13 cellular contexts compared by ENCODE assay signal in genomic region chr6:10690651-10691445, GRCh38. TPM values are rescaled to one million over a fixed set of nuclear protein-coding genes. Genes with fewer than 3 reads are reported as not detected.
A peak's percentile ranks its signal among the peaks of the same experiment; 100 is the strongest.
DNase-seq lines count a peak whose midpoint lies in the region; ATAC-seq and TF ChIP-seq lines count a peak whose summit lies in the region.
"Had no signal": no experiment of that assay in that cellular context is flagged by ENCODE, and none has a peak within 500 bp of the region (broad histone marks: within the 10 kb centered on the region; RNA-seq: fewer than 3 reads in every experiment).

No MANE protein-coding gene starts in this region.

- intact Hi-C loops in thyroid gland (cut with DNase I): loop anchor here (10.0 kb wide), 2 partner anchors 54 to 176 kb away; partner anchors contain the start of gene TMEM14B

- peaks cover 16 to 19% of the 10 kb centered on the region in 2 donors for H3K4me1 ChIP-seq in thyroid gland

- peak overlapping the region; percentile 17 for H3K27ac ChIP-seq in epithelial cell of prostate
- no peak overlapping the region for H3K27ac ChIP-seq in thyroid gland
- H3K27ac ChIP-seq: ovary, vagina had no signal

- H3K9me3 Mint-ChIP-seq in T-helper 1 cell treated with Interleukin-12 subunit alpha and Interleukin-12 subunit beta and Interleukin-4 antibody, amounts not matched to agents 30 μg/mL and 1 μg/mL, for 36 hours: no peaks in the 10 kb centered on the region
- H3K9me3 Mint-ChIP-seq in type B pancreatic cell: no peaks in the 10 kb centered on the region
- H3K9me3 Mint-ChIP-seq: activated T-helper 2 cell treated with anti-CD3 and anti-CD28 coated beads, Interferon-gamma antibody, Interleukin-2, Interleukin-4, amounts not matched to agents 10 μg/mL and 5 μg/mL and 100 μg/mL, durations not matched to agents 14 hours and 24 hours and 36 hours had no signal

- no peak overlapping the region for H3K27ac Mint-ChIP-seq in T-helper 1 cell treated with Interleukin-12 subunit alpha and Interleukin-12 subunit beta and Interleukin-4 antibody, amounts not matched to agents 30 μg/mL and 1 μg/mL, for 36 hours
- peak overlapping the region; percentile 90 for H3K27ac Mint-ChIP-seq in type B pancreatic cell
- H3K27ac Mint-ChIP-seq: activated T-helper 2 cell treated with anti-CD3 and anti-CD28 coated beads, Interferon-gamma antibody, Interleukin-2, Interleukin-4, amounts not matched to agents 10 μg/mL and 5 μg/mL and 100 μg/mL, durations not matched to agents 14 hours and 24 hours and 36 hours had no signal

- peak overlapping the region; percentile 14 for H3K4me3 Mint-ChIP-seq in T-helper 1 cell treated with Interleukin-12 subunit alpha and Interleukin-12 subunit beta and Interleukin-4 antibody, amounts not matched to agents 30 μg/mL and 1 μg/mL, for 36 hours
- peak overlapping the region; percentile 81 for H3K4me3 Mint-ChIP-seq in type B pancreatic cell

- no peak for ATAC-seq in GM18519 (IDR thresholded peaks at IDR 0.05; ENCODE audit: low FRiP score, unreplicated experiment)

- H3K36me3 ChIP-seq in thyroid gland: no peaks in the 10 kb centered on the region
- H3K36me3 ChIP-seq: ovary, vagina had no signal

- no peak for DNase-seq in T-helper 1 cell
- DNase-seq in NCI-H748 (lab: John Stamatoyannopoulos, UW; ENCODE audit: unreplicated experiment): peak; percentile 91
- DNase-seq in epithelial cell of prostate (ENCODE audit: low read depth, low spot score): no peak
- no peak for DNase-seq in type B pancreatic cell (ENCODE audit: extremely low spot score, unreplicated experiment)
- DNase-seq in NCI-H2171 treated with DMSO at 0.1 percent for 48 hours (lab: John Stamatoyannopoulos, UW): no peak
- no peak for DNase-seq in thyroid gland
- DNase-seq: MG63, ovary had no signal

- H3K27me3 ChIP-seq in thyroid gland: no peaks in the 10 kb centered on the region
- H3K27me3 ChIP-seq: ovary, vagina had no signal

- no peak overlapping the region for H3K4me3 ChIP-seq in thyroid gland (replicated peaks in 1 of 3)
- H3K4me3 ChIP-seq: MG63, ovary, vagina had no signal

- H3K36me3 Mint-ChIP-seq in T-helper 1 cell treated with Interleukin-12 subunit alpha and Interleukin-12 subunit beta and Interleukin-4 antibody, amounts not matched to agents 30 μg/mL and 1 μg/mL, for 36 hours (ENCODE audit: low read depth): peaks cover 6% of the 10 kb centered on the region
- H3K36me3 Mint-ChIP-seq in type B pancreatic cell: peaks cover 17% of the 10 kb centered on the region

- WGBS in thyroid gland, 2 donors: 50 to 53% methylated on average over 15 of the region's 15 CpGs

- peaks cover 5% of the 10 kb centered on the region for H3K27me3 Mint-ChIP-seq in T-helper 1 cell treated with Interleukin-12 subunit alpha and Interleukin-12 subunit beta and Interleukin-4 antibody, amounts not matched to agents 30 μg/mL and 1 μg/mL, for 36 hours (ENCODE audit: low read depth)
- peaks cover 6% of the 10 kb centered on the region for H3K27me3 Mint-ChIP-seq in type B pancreatic cell

- H3K4me1 Mint-ChIP-seq in T-helper 1 cell treated with Interleukin-12 subunit alpha and Interleukin-12 subunit beta and Interleukin-4 antibody, amounts not matched to agents 30 μg/mL and 1 μg/mL, for 36 hours (ENCODE audit: low read depth): peaks cover 15% of the 10 kb centered on the region
- peaks cover 29% of the 10 kb centered on the region for H3K4me1 Mint-ChIP-seq in type B pancreatic cell (ENCODE audit: unreplicated experiment)

- H3K9me3 ChIP-seq in thyroid gland: no peaks in the 10 kb centered on the region
- H3K9me3 ChIP-seq: MG63, ovary, vagina had no signal

- TF ChIP-seq POLR2A in thyroid gland (IDR thresholded peaks at IDR 0.05): no peak

- TF ChIP-seq CTCF in type B pancreatic cell (conservative IDR thresholded peaks at IDR 0.05): no peak
- no peak for TF ChIP-seq CTCF in thyroid gland (IDR thresholded peaks at IDR 0.05)

RNA-seq across cellular contexts. Expression of gene C6orf52, which starts 3.6 kb away (rescaled TPM):
- total RNA-seq in type B pancreatic cell (ENCODE audit: low replicate concordance) (3.5 and 3.7 TPM in 2 replicates), thyroid gland (not detected)
- total RNA-seq: lung microvascular endothelial cell, vagina had no signal

RNA-seq across cellular contexts. Expression of gene PAK1IP1, which starts 3.9 kb away (rescaled TPM):
- total RNA-seq in type B pancreatic cell (ENCODE audit: low replicate concordance) (15.4 and 16.4 TPM in 2 replicates), thyroid gland (10 to 100 TPM in 3 of 4 donors, 1 to 10 TPM in 1; 8.8 to 15.6 (median 12.7) TPM)

RNA-seq across cellular contexts. Expression of gene TMEM14C, which starts 32.0 kb away (rescaled TPM):
- total RNA-seq in type B pancreatic cell (ENCODE audit: low replicate concordance) (87.5 and 103 TPM in 2 replicates), thyroid gland (100 to 1,000 TPM; 103 to 215 (median 162) TPM)

RNA-seq across cellular contexts. Expression of gene TMEM14B, which starts 56.8 kb away (rescaled TPM):
- total RNA-seq in type B pancreatic cell (ENCODE audit: low replicate concordance) (68.1 and 75.6 TPM in 2 replicates), thyroid gland (100 to 1,000 TPM; 114 to 217 (median 197) TPM)
